Comparison of ENCODE assay signal across 19 cellular contexts in genomic region chr5:181220178-181220515, GRCh38. TPM values are rescaled to one million over a fixed set of nuclear protein-coding genes. Genes with fewer than 3 reads are reported as not detected.
DNase-seq lines count a peak whose midpoint lies in the region; ATAC-seq and TF ChIP-seq lines count a peak whose summit lies in the region.
"Had no signal": no experiment of that assay in that cellular context is flagged by ENCODE, and none has a peak within 500 bp of the region (broad histone marks: within the 10 kb centered on the region; RNA-seq: fewer than 3 reads in every experiment).

No MANE protein-coding gene starts in this region.

- no peak for ATAC-seq in GM18519 (IDR thresholded peaks at IDR 0.05; ENCODE audit: low FRiP score, unreplicated experiment)

- TF ChIP-seq CTCF in Caco-2 (IDR thresholded peaks at IDR 0.05; ENCODE audit: insufficient read depth in 1 of 2, low read depth in 1 of 2, low read length in 1 of 2, severe bottlenecking in 1 of 2, unreplicated experiment in 1 of 2) (no peak), nephron (IDR thresholded peaks at IDR 0.05; ENCODE audit: unreplicated experiment in 3 of 3) (no peak), thyroid gland (IDR thresholded peaks at IDR 0.05) (no peak)

- intact Hi-C loops in activated CD4-positive, alpha-beta T cell treated with anti-CD3 and anti-CD28 coated beads, Interleukin-2, amount 10 ng/mL, durations not matched to agents 24 days and 14 days (cut with micrococcal nuclease) = no loop called here
- intact Hi-C loops in Caco-2 (cut with micrococcal nuclease; ENCODE audit: unreplicated experiment) = no loop called here
- intact Hi-C loops in thyroid gland (cut with DNase I) = loop anchor here (5.0 kb wide), 1 partner anchor 33 kb away; no protein-coding TSS in a partner anchor

- peak overlapping the region; percentile 60 for H3K4me3 Mint-ChIP-seq in activated CD4-positive, alpha-beta T cell treated with anti-CD3 and anti-CD28 coated beads, Interleukin-2, amount 10 ng/mL, durations not matched to agents 24 days and 14 days
- H3K4me3 Mint-ChIP-seq in Caco-2 (ENCODE audit: unreplicated experiment) (peak overlapping the region; percentile 85), nephron (peak overlapping the region; percentile 70 to 76 (median 72))
- H3K4me3 Mint-ChIP-seq in activated naive CD8-positive, alpha-beta T cell treated with anti-CD3 and anti-CD28 coated beads for 36 hours = peak overlapping the region; percentile 51

- no peak overlapping the region for H3K4me3 ChIP-seq in Caco-2 (ENCODE audit: low read depth, low read length)
- no peak overlapping the region for H3K4me3 ChIP-seq in thyroid gland (replicated peaks in 1 of 3)
- H3K4me3 ChIP-seq: BLaER1 treated with 17β-estradiol and CSF1 and Interleukin-3, amounts not matched to agents 10 nM and 100 nM; spleen; tibial artery had no signal

- WGBS in thyroid gland, 2 donors = 88 to 89% methylated on average over 10 of the region's 10 CpGs

- peaks cover 5% of the 10 kb centered on the region for H3K27me3 Mint-ChIP-seq in activated CD4-positive, alpha-beta T cell treated with anti-CD3 and anti-CD28 coated beads, Interleukin-2, amount 10 ng/mL, durations not matched to agents 24 days and 14 days
- H3K27me3 Mint-ChIP-seq in Caco-2 (ENCODE audit: insufficient read depth, unreplicated experiment) = peaks cover 8% of the 10 kb centered on the region
- peaks cover 20% of the 10 kb centered on the region for H3K27me3 Mint-ChIP-seq in activated naive CD8-positive, alpha-beta T cell treated with anti-CD3 and anti-CD28 coated beads for 36 hours
- H3K27me3 Mint-ChIP-seq in nephron (ENCODE audit: low read depth) = peaks cover 27% of the 10 kb centered on the region

- no peaks in the 10 kb centered on the region for H3K27me3 ChIP-seq in Caco-2 (replicated peaks; ENCODE audit: control insufficient read depth, insufficient read depth, low read length)
- no peaks in the 10 kb centered on the region for H3K27me3 ChIP-seq in thyroid gland
- H3K27me3 ChIP-seq: tibial artery had no signal

- peaks cover 5% of the 10 kb centered on the region for H3K9me3 Mint-ChIP-seq in activated CD4-positive, alpha-beta T cell treated with anti-CD3 and anti-CD28 coated beads, Interleukin-2, amount 10 ng/mL, durations not matched to agents 24 days and 14 days
- H3K9me3 Mint-ChIP-seq in Caco-2 (ENCODE audit: unreplicated experiment) (no peaks in the 10 kb centered on the region), nephron (no peaks in the 10 kb centered on the region)
- peaks cover 2% of the 10 kb centered on the region for H3K9me3 Mint-ChIP-seq in activated naive CD8-positive, alpha-beta T cell treated with anti-CD3 and anti-CD28 coated beads for 36 hours

- no peaks in the 10 kb centered on the region for H3K36me3 ChIP-seq in Caco-2 (ENCODE audit: control insufficient read depth, insufficient read depth, low read length)
- no peaks in the 10 kb centered on the region for H3K36me3 ChIP-seq in thyroid gland
- H3K36me3 ChIP-seq: BLaER1 treated with 17β-estradiol and CSF1 and Interleukin-3, amounts not matched to agents 10 nM and 100 nM; spleen; tibial artery had no signal

- CTCF ChIA-PET in Caco-2 (lab: Charles Lee) = no interaction called here

- H3K36me3 Mint-ChIP-seq in activated CD4-positive, alpha-beta T cell treated with anti-CD3 and anti-CD28 coated beads, Interleukin-2, amount 10 ng/mL, durations not matched to agents 24 days and 14 days (ENCODE audit: low read depth) = peaks cover 19% of the 10 kb centered on the region
- H3K36me3 Mint-ChIP-seq in Caco-2 (ENCODE audit: insufficient read depth, unreplicated experiment) (peaks cover 56% of the 10 kb centered on the region), nephron (ENCODE audit: low read depth) (no peaks in the 10 kb centered on the region)
- peaks cover 19% of the 10 kb centered on the region for H3K36me3 Mint-ChIP-seq in activated naive CD8-positive, alpha-beta T cell treated with anti-CD3 and anti-CD28 coated beads for 36 hours

- H3K4me1 ChIP-seq in Caco-2 = 0 out of 2 replicates have a peak, but pooled peaks cover 4% of the 10 kb centered on the region
- H3K4me1 ChIP-seq in thyroid gland = peaks cover 20 to 32% of the 10 kb centered on the region in 2 donors

- H3K9me3 ChIP-seq in Caco-2 (no peaks in the 10 kb centered on the region), thyroid gland (no peaks in the 10 kb centered on the region)
- H3K9me3 ChIP-seq: BLaER1 treated with 17β-estradiol and CSF1 and Interleukin-3, amounts not matched to agents 10 nM and 100 nM; spleen; tibial artery had no signal

- peak overlapping the region; percentile 74 for H3K27ac Mint-ChIP-seq in activated CD4-positive, alpha-beta T cell treated with anti-CD3 and anti-CD28 coated beads, Interleukin-2, amount 10 ng/mL, durations not matched to agents 24 days and 14 days
- H3K27ac Mint-ChIP-seq in Caco-2 (ENCODE audit: unreplicated experiment) (peak overlapping the region; percentile 37), nephron (no peak overlapping the region)
- no peak overlapping the region for H3K27ac Mint-ChIP-seq in activated naive CD8-positive, alpha-beta T cell treated with anti-CD3 and anti-CD28 coated beads for 36 hours

- POLR2A ChIA-PET in Caco-2 (lab: Charles Lee) = interaction anchor here (0.6 kb wide), 1 partner anchor 925 kb away, joined by 5 read pairs; no protein-coding TSS in a partner anchor

- H3K4me1 Mint-ChIP-seq in activated CD4-positive, alpha-beta T cell treated with anti-CD3 and anti-CD28 coated beads, Interleukin-2, amount 10 ng/mL, durations not matched to agents 24 days and 14 days = peaks cover 56% of the 10 kb centered on the region
- H3K4me1 Mint-ChIP-seq in Caco-2 (ENCODE audit: low read depth, unreplicated experiment) (peaks cover 44% of the 10 kb centered on the region), nephron (peaks cover 28% of the 10 kb centered on the region)
- peaks cover 41% of the 10 kb centered on the region for H3K4me1 Mint-ChIP-seq in activated naive CD8-positive, alpha-beta T cell treated with anti-CD3 and anti-CD28 coated beads for 36 hours

- TF ChIP-seq POLR2A in thyroid gland (IDR thresholded peaks at IDR 0.05) = no peak

- no peak overlapping the region for H3K27ac ChIP-seq in thyroid gland
- H3K27ac ChIP-seq: BLaER1 treated with 17β-estradiol and CSF1 and Interleukin-3, amounts not matched to agents 10 nM and 100 nM; tibial artery had no signal

- no TSS peak for BruUV-seq in Caco-2 (replicated peaks; lab: Mats Ljungman, UMichigan)

- no peak for DNase-seq in activated CD4-positive, alpha-beta T cell treated with anti-CD3 and anti-CD28 coated beads, Interleukin-2, amount 10 ng/mL, durations not matched to agents 24 days and 14 days
- no peak for DNase-seq in activated CD4-positive, alpha-beta T cell treated with anti-CD3 and anti-CD28 coated beads, Interleukin-2, amount 50 U/mL, for 1 hour
- DNase-seq in Caco-2 (no peak), mesenteric fat pad (ENCODE audit: low spot score) (no peak), thyroid gland (no peak)
- DNase-seq in activated naive CD8-positive, alpha-beta T cell treated with anti-CD3 and anti-CD28 coated beads for 36 hours = no peak
- DNase-seq: amniotic stem cell; caudate nucleus; DMS79 treated with DMSO at 0.1 percent for 48 hours; effector CD4-positive, alpha-beta T cell; head of caudate nucleus; NCI-H1417 treated with DMSO at 0.1 percent for 48 hours; NCI-H526 treated with DMSO at 0.1 percent for 48 hours; Right ventricle myocardium superior; spleen; tibial artery had no signal

RNA-seq across cellular contexts. Expression of gene TRIM41, which starts 2.9 kb away (rescaled TPM):
- 31.6 and 35.2 TPM in 2 replicates for total RNA-seq in activated CD4-positive, alpha-beta T cell treated with anti-CD3 and anti-CD28 coated beads, Interleukin-2, amount 10 ng/mL, durations not matched to agents 24 days and 14 days
- total RNA-seq in Caco-2 (2022) (23.6 and 28.7 TPM in 2 replicates), mesenteric fat pad (22.1 TPM), thyroid gland (10 to 100 TPM; 18.8 to 31.1 (median 22.8) TPM)
- total RNA-seq in activated naive CD8-positive, alpha-beta T cell treated with anti-CD3 and anti-CD28 coated beads for 36 hours = 10 to 100 TPM; 34.2 to 37.6 TPM

RNA-seq across cellular contexts. Expression of gene TRIM7, which starts 15.2 kb away (rescaled TPM):
- 2.7 TPM in 2 replicates for total RNA-seq in activated CD4-positive, alpha-beta T cell treated with anti-CD3 and anti-CD28 coated beads, Interleukin-2, amount 10 ng/mL, durations not matched to agents 24 days and 14 days
- 0.86 and 1.0 TPM in 2 replicates for total RNA-seq in Caco-2 (2022)
- under 1 TPM; 0.62 to 0.68 TPM for total RNA-seq in activated naive CD8-positive, alpha-beta T cell treated with anti-CD3 and anti-CD28 coated beads for 36 hours
- total RNA-seq in mesenteric fat pad = 3.0 TPM
- 10 to 100 TPM; 12.3 to 14.2 (median 13.0) TPM for total RNA-seq in thyroid gland

RNA-seq across cellular contexts. Expression of gene RACK1, which starts 23.6 kb away (rescaled TPM):
- total RNA-seq in activated CD4-positive, alpha-beta T cell treated with anti-CD3 and anti-CD28 coated beads, Interleukin-2, amount 10 ng/mL, durations not matched to agents 24 days and 14 days = 2,172 and 2,196 TPM in 2 replicates
- total RNA-seq in Caco-2 (2022) = 2,098 and 2,258 TPM in 2 replicates
- total RNA-seq in activated naive CD8-positive, alpha-beta T cell treated with anti-CD3 and anti-CD28 coated beads for 36 hours = 1,000 to 10,000 TPM; 2,517 to 2,594 TPM
- total RNA-seq in mesenteric fat pad = 1,262 TPM
- total RNA-seq in thyroid gland = 1,000 to 10,000 TPM; 2,254 to 3,332 (median 2,569) TPM

RNA-seq across cellular contexts. Expression of gene TRIM52, which starts 40.8 kb away (rescaled TPM):
- total RNA-seq in activated CD4-positive, alpha-beta T cell treated with anti-CD3 and anti-CD28 coated beads, Interleukin-2, amount 10 ng/mL, durations not matched to agents 24 days and 14 days = 15.7 and 16.8 TPM in 2 replicates
- total RNA-seq in Caco-2 (2022) (11.9 and 13.6 TPM in 2 replicates), mesenteric fat pad (9.5 TPM), thyroid gland (10 to 100 TPM; 14.8 to 30.8 (median 23.8) TPM)
- 10 to 100 TPM in 1 of 2 experiments, 1 to 10 TPM in 1; 9.6 to 11.2 TPM for total RNA-seq in activated naive CD8-positive, alpha-beta T cell treated with anti-CD3 and anti-CD28 coated beads for 36 hours

Comparison
In these comparisons a context has a peak if more than half of its experiments do, and no peak if none do; other contexts are left out.
1. H3K27ac Mint-ChIP-seq: peak in activated CD4-positive, alpha-beta T cell treated with anti-CD3 and anti-CD28 coated beads, Interleukin-2, amount 10 ng/mL, durations not matched to agents 24 days and 14 days (single experiment) and Caco-2 (single experiment); none in activated naive CD8-positive, alpha-beta T cell treated with anti-CD3 and anti-CD28 coated beads for 36 hours (single experiment) and nephron (0 of 3).
2. Peak in every context shown above with its lines, with median percentiles within 50 percentile points of each other: H3K4me3 Mint-ChIP-seq.